18 cellular contexts compared by ENCODE assay signal in genomic region chr9:95382433-95382832, GRCh38.
"Had no signal": no experiment of that assay in that cellular context is flagged by ENCODE, and none has a peak within 500 bp of the region (broad histone marks: within the 10 kb centered on the region; RNA-seq: fewer than 3 reads in every experiment).

No MANE protein-coding gene starts in this region.

- H3K4me3 ChIP-seq: breast epithelium, lung, mucosa of descending colon, skin epidermis, stomach, thoracic aorta had no signal

- H3K27ac ChIP-seq: breast epithelium, neutrophil, skin epidermis, stomach, thoracic aorta had no signal

- H3K9me3 ChIP-seq: breast epithelium, mucosa of descending colon, neutrophil, stomach, thoracic aorta had no signal

- H3K36me3 ChIP-seq: breast epithelium, neutrophil, stomach, thoracic aorta had no signal

- H3K4me1 ChIP-seq: stomach had no signal

- ATAC-seq: activated T-cell treated with anti-CD3 and anti-CD28 coated beads, Interleukin-2, amount 50 U/mL, for 72 hours; mucosa of descending colon; naive thymus-derived CD8-positive, alpha-beta T cell had no signal

- DNase-seq: activated CD4-positive, alpha-beta memory T cell treated with anti-CD3 and anti-CD28 coated beads for 36 hours; activated CD4-positive, alpha-beta T cell treated with anti-CD3 and anti-CD28 coated beads for 1 hour; activated gamma-delta T cell treated with Interleukin-2 at 50 U/mL for 16 hours; activated naive CD8-positive, alpha-beta T cell treated with anti-CD3 and anti-CD28 coated beads for 36 hours; activated T-cell treated with anti-CD3 and anti-CD28 coated beads, Interleukin-2, amount 50 U/mL, for 72 hours; anterior cingulate cortex; erythroblast; hippocampal formation; kidney glomerular epithelial cell; mucosa of descending colon; naive thymus-derived CD8-positive, alpha-beta T cell; stimulated activated CD4-positive, alpha-beta T cell treated with anti-CD3 and anti-CD28 coated beads, Interleukin-4, amount 100 ng/mL, for 4 hours; stomach had no signal

- H3K27me3 ChIP-seq: breast epithelium had no signal
